Comparison of ENCODE assay signal across 1 cellular context in the genomic region with DNA sequence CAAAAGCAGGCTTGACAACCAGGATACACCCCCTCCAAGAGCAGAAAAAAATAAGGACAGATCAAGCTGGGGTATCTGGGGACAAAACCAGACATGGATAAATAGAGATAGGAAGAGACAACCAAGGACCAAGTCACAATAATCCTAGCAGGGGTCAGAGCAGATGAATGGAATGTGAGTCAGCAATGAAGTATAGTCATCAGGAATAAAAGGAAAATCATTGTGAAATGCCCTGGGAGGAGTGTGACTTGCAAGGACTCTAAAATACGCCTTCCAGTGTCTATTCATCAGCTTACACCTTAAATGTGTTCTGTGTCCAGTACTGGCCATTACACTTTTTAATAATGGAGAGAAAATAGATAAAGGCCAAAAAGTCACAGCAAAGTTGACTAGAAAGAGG.
TF ChIP-seq lines count a peak whose summit lies in the region.

No MANE protein-coding gene starts in this region.

TF ChIP-seq in A549, 52 proteins besides CTCF, POLR2A, EP300 and RAD21 (continued from another document):
- TF ChIP-seq, protein P1, sequence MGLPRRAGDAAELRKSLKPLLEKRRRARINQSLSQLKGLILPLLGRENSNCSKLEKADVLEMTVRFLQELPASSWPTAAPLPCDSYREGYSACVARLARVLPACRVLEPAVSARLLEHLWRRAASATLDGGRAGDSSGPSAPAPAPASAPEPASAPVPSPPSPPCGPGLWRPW (IDR thresholded peaks at IDR 0.05): no peak
- TF ChIP-seq HEYL (CRISPR knock-in tag; IDR thresholded peaks at IDR 0.05): no peak
TF ChIP-seq in A549: peak in this region for 0.
